In the genomic region with DNA sequence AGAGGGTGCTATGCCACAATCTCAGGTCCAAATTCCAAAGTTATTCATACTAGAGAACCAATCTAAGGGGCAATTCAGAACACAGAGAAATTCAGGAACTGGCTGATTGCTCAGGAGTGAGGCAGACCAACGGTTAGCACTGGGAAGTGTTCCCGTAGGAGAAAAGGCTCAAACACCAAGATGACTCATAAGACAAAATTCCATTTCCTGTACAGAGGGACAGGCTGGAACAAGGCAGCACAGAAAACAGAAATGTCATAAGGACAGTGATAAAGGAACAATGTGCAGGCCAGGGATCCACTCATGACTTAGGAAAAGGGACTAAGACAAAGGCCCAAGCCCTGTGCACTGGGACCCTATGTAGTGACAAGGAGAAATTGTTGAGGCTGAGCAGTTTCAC, we compare ENCODE assay signal across 7 cellular contexts. TPM values are rescaled to one million over a fixed set of nuclear protein-coding genes. Genes with fewer than 3 reads are reported as not detected.
DNase-seq lines count a peak whose midpoint lies in the region; ATAC-seq and TF ChIP-seq lines count a peak whose summit lies in the region.

No MANE protein-coding gene starts in this region.

- H3K27me3 ChIP-seq in right lobe of liver (no peaks in the 10 kb centered on the region), upper lobe of right lung (no peaks in the 10 kb centered on the region)

- no peak for TF ChIP-seq CTCF in right lobe of liver (IDR thresholded peaks at IDR 0.05)
- no peak for TF ChIP-seq CTCF in upper lobe of right lung (IDR thresholded peaks at IDR 0.05)

- H3K9me3 ChIP-seq in right lobe of liver = no peaks in the 10 kb centered on the region
- H3K9me3 ChIP-seq in upper lobe of right lung = no peaks in the 10 kb centered on the region

- peaks cover 24% of the 10 kb centered on the region for H3K9me3 Mint-ChIP-seq in natural killer cell treated with Interleukin-12 subunit alpha and Interleukin-12 subunit beta and Interleukin-15 and Interleukin-18, amount 100 ng/mL, for 72 hours

- no peak for TF ChIP-seq POLR2A in right lobe of liver (IDR thresholded peaks at IDR 0.05)

- no peak overlapping the region for H3K4me3 ChIP-seq in right lobe of liver
- no peak overlapping the region for H3K4me3 ChIP-seq in upper lobe of right lung

- WGBS in right lobe of liver (ENCODE audit: insufficient coverage, low coverage, low lambda C conversion rate, missing lambda C conversion rate) = 15% methylated on average over 2 of the region's 2 CpGs

- no peaks in the 10 kb centered on the region for H3K27me3 Mint-ChIP-seq in natural killer cell treated with Interleukin-12 subunit alpha and Interleukin-12 subunit beta and Interleukin-15 and Interleukin-18, amount 100 ng/mL, for 72 hours

- no peak overlapping the region for H3K27ac Mint-ChIP-seq in natural killer cell treated with Interleukin-12 subunit alpha and Interleukin-12 subunit beta and Interleukin-15 and Interleukin-18, amount 100 ng/mL, for 72 hours

- TF ChIP-seq RAD21 in Ishikawa (IDR thresholded peaks at IDR 0.05; ENCODE audit: low read depth) = no peak

- DNase-seq in dermis blood vessel endothelial cell = peak; percentile 79
- DNase-seq in right lobe of liver = no peak
- no peak for DNase-seq in upper lobe of right lung
- DNase-seq in natural killer cell treated with Interleukin-12 subunit alpha and Interleukin-12 subunit beta and Interleukin-15 and Interleukin-18, amount 100 ng/mL, for 72 hours (ENCODE audit: low spot score) = no peak

- TF ChIP-seq EP300 in Ishikawa (IDR thresholded peaks at IDR 0.05; ENCODE audit: borderline replicate concordance) = no peak

- ATAC-seq in right lobe of liver (peak in 3 of 4 donors; percentile 32 to 44 (median 37)), upper lobe of right lung (peak; percentile 72), HG03457 (IDR thresholded peaks at IDR 0.05; ENCODE audit: unreplicated experiment) (no peak), HG02642 (IDR thresholded peaks at IDR 0.05; ENCODE audit: poor library complexity, unreplicated experiment) (no peak)
- ATAC-seq in natural killer cell treated with Interleukin-12 subunit alpha and Interleukin-12 subunit beta and Interleukin-15 and Interleukin-18, amount 100 ng/mL, for 72 hours = no peak

- no peak overlapping the region for H3K4me3 Mint-ChIP-seq in natural killer cell treated with Interleukin-12 subunit alpha and Interleukin-12 subunit beta and Interleukin-15 and Interleukin-18, amount 100 ng/mL, for 72 hours

- no peaks in the 10 kb centered on the region for H3K4me1 Mint-ChIP-seq in natural killer cell treated with Interleukin-12 subunit alpha and Interleukin-12 subunit beta and Interleukin-15 and Interleukin-18, amount 100 ng/mL, for 72 hours (ENCODE audit: low read depth in 2 of 2)

- no peak overlapping the region for H3K27ac ChIP-seq in right lobe of liver
- peak overlapping the region; percentile 14 for H3K27ac ChIP-seq in upper lobe of right lung

- intact Hi-C loops in right lobe of liver (cut with DNase I) (no loop called here), upper lobe of right lung (cut with DNase I) (no loop called here)

- H3K4me1 ChIP-seq in right lobe of liver (no peaks in the 10 kb centered on the region), upper lobe of right lung (no peaks in the 10 kb centered on the region)

- no peaks in the 10 kb centered on the region for H3K36me3 Mint-ChIP-seq in natural killer cell treated with Interleukin-12 subunit alpha and Interleukin-12 subunit beta and Interleukin-15 and Interleukin-18, amount 100 ng/mL, for 72 hours

- H3K36me3 ChIP-seq in right lobe of liver (no peaks in the 10 kb centered on the region), upper lobe of right lung (no peaks in the 10 kb centered on the region)

TF ChIP-seq in Ishikawa, 13 proteins besides CTCF, POLR2A, EP300 and RAD21:
- 0 out of 2 replicates have a peak, but pooled peaks have one; percentile 12 for TF ChIP-seq TEAD4 (IDR thresholded peaks at IDR 0.05)
- no peak for TF ChIP-seq TAF1 (IDR thresholded peaks at IDR 0.05; ENCODE audit: low read depth)
- no peak for TF ChIP-seq NFIC (IDR thresholded peaks at IDR 0.05)
- TF ChIP-seq EGR1 (IDR thresholded peaks at IDR 0.05) = no peak
- TF ChIP-seq REST (IDR thresholded peaks at IDR 0.05; ENCODE audit: low read depth) = no peak
TF ChIP-seq in Ishikawa: peak in this region for 1.

RNA-seq across cellular contexts. Expression of gene PDE1A, which starts 54.2 kb away (rescaled TPM):
- 1.4 and 3.0 TPM in 2 replicates for total RNA-seq in dermis blood vessel endothelial cell
- 1 to 10 TPM in 4 of 6 experiments, under 1 TPM in 2; 0.58 to 2.2 (median 1.4) TPM for total RNA-seq in right lobe of liver
- 6.3 TPM for total RNA-seq in upper lobe of right lung
- not detected for total RNA-seq in natural killer cell treated with Interleukin-12 subunit alpha and Interleukin-12 subunit beta and Interleukin-15 and Interleukin-18, amount 100 ng/mL, for 72 hours

Comparison
In these comparisons a context has a peak if more than half of its experiments do, and no peak if none do; other contexts are left out.
1. ATAC-seq: peak in right lobe of liver (3 of 4) and upper lobe of right lung (single experiment); none in natural killer cell treated with Interleukin-12 subunit alpha and Interleukin-12 subunit beta and Interleukin-15 and Interleukin-18, amount 100 ng/mL, for 72 hours (0 of 2), HG03457 (single experiment) and HG02642 (single experiment).